Comparison of ENCODE assay signal across 13 cellular contexts in the genomic region with DNA sequence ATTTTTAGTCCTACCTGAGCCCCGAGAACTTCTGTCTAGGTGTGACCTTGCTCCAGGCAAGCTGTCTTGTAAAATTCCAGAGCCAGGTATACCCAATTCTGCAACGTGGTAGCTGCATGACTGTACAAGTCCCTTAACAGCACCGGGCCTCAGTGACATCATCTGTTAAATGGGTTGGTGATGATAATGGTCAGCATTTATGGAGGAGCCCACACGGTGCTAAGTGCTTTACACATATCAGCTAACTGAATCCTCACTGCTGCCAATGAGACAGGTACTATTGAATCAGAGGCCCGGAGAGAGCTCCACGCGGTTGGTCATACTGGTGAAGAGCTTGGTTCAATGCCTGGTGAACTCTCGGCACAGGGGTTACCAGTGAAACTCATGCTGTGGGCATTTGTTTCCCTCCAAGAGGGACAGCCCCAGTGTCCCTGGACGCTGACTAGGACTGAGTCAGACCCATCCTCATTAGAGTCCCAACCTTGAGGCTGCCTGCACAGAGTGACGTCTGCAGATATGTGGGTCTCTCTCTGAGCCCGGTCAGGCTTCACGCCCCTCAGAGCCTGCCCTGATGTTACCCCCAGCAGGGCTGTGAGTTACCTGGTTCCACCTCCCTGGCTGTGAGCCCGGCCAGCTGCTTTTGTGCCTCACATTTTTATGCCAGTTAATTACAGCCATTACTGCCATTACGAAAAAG. TPM values are rescaled to one million over a fixed set of nuclear protein-coding genes. Genes with fewer than 3 reads are reported as not detected.
DNase-seq lines count a peak whose midpoint lies in the region; ATAC-seq and TF ChIP-seq lines count a peak whose summit lies in the region.
"Had no signal": no experiment of that assay in that cellular context is flagged by ENCODE, and none has a peak within 500 bp of the region (broad histone marks: within the 10 kb centered on the region; RNA-seq: fewer than 3 reads in every experiment).

No MANE protein-coding gene starts in this region.

- peak overlapping the region; percentile 98 for H3K4ac ChIP-seq in IMR-90 (ENCODE audit: low read depth, low read length)

- peak overlapping the region; percentile 95 for H3K14ac ChIP-seq in IMR-90 (replicated peaks; ENCODE audit: low read depth, low read length)

- H3K36me3 ChIP-seq in IMR-90 (ENCODE audit: control insufficient read depth, insufficient read depth, low read length), result no peaks in the 10 kb centered on the region
- H3K36me3 ChIP-seq: BLaER1 had no signal

- no peaks in the 10 kb centered on the region for H3K79me1 ChIP-seq in IMR-90 (ENCODE audit: low read depth in 1 of 2, low read length in 2 of 2)

- H4K91ac ChIP-seq in IMR-90 (ENCODE audit: insufficient read depth, low read depth, low read length), result peak overlapping the region; percentile 99

- no peaks in the 10 kb centered on the region for H4K20me1 ChIP-seq in IMR-90 (ENCODE audit: insufficient read depth, low read length)
- H4K20me1 ChIP-seq: BLaER1 had no signal

- H3K27me3 Mint-ChIP-seq in activated T-helper 17 cell treated with anti-CD3 and anti-CD28 coated beads, Interleukin-2, amount 50 U/mL, for 72 hours, result peaks cover 18% of the 10 kb centered on the region
- peaks cover 25% of the 10 kb centered on the region for H3K27me3 Mint-ChIP-seq in T-helper 17 cell

- H3K4me2 ChIP-seq in IMR-90 (ENCODE audit: low read depth, low read length), result peak overlapping the region; percentile 64
- H3K4me2 ChIP-seq: BLaER1 had no signal

- peak; percentile 90 for DNase-seq in AG08395 (ENCODE audit: low spot score)
- peak; percentile 88 for DNase-seq in IMR-90
- peak; percentile 87 for DNase-seq in hepatic stellate cell (ENCODE audit: low spot score)
- DNase-seq in T-helper 17 cell, result no peak
- DNase-seq: activated CD8-positive, alpha-beta T cell treated with anti-CD3 and anti-CD28 coated beads for 36 hours; NCI-H1436 treated with DMSO at 0.1 percent for 48 hours had no signal

- CTCF ChIA-PET in IMR-90 (lab: Yijun Ruan, JAX), result interaction anchor here (0.5 to 2.7 kb wide), 4 partner anchors 9 to 42 kb away, joined by 3 to 10 read pairs (median 3); no protein-coding TSS in a partner anchor

- TF ChIP-seq CTCF in IMR-90 (conservative IDR thresholded peaks at IDR 0.05; ENCODE audit: low read depth, low read length), result no peak

- peak overlapping the region; percentile 50 for H3K9ac ChIP-seq in IMR-90 (ENCODE audit: low read depth, low read length)
- H3K9ac ChIP-seq: BLaER1 had no signal

- peaks cover 23% of the 10 kb centered on the region for H3K4me1 ChIP-seq in IMR-90 (ENCODE audit: control insufficient read depth, insufficient read depth, low read length)
- H3K4me1 ChIP-seq: BLaER1 had no signal

- no TSS peak for BruUV-seq in IMR-90 (replicated peaks; lab: Mats Ljungman, UMichigan)

- ATAC-seq in IMR-90 (ENCODE audit: low read depth) (peak; percentile 68), HG02759 (IDR thresholded peaks at IDR 0.05; ENCODE audit: unreplicated experiment) (no peak), GM18873 (IDR thresholded peaks at IDR 0.05; ENCODE audit: low FRiP score, unreplicated experiment) (no peak), T-helper 17 cell (no peak), HG03280 (IDR thresholded peaks at IDR 0.05; ENCODE audit: unreplicated experiment) (no peak)
- ATAC-seq in activated T-helper 17 cell treated with anti-CD3 and anti-CD28 coated beads, Interleukin-2, amount 50 U/mL, for 72 hours (replicated peaks), result peak; percentile 21
- ATAC-seq: activated CD8-positive, alpha-beta T cell treated with anti-CD3 and anti-CD28 coated beads for 36 hours; stimulated activated memory B cell treated with anti-CD40 and anti-IgM and Interleukin-4, amounts not matched to agents 10 μg/mL and 1 μg/mL and 100 μg/mL, for 72 hours had no signal

- POLR2A ChIA-PET in IMR-90 (lab: Charles Lee; ENCODE audit: unreplicated experiment), result no interaction called here

- peak overlapping the region; percentile 98 for H2BK20ac ChIP-seq in IMR-90 (ENCODE audit: low read depth, low read length)

- peaks cover 17% of the 10 kb centered on the region for H3K9me1 ChIP-seq in IMR-90 (ENCODE audit: insufficient read depth, low read length)

- no peak overlapping the region for H3K27ac Mint-ChIP-seq in activated T-helper 17 cell treated with anti-CD3 and anti-CD28 coated beads, Interleukin-2, amount 50 U/mL, for 72 hours
- no peak overlapping the region for H3K27ac Mint-ChIP-seq in T-helper 17 cell
- H3K27ac Mint-ChIP-seq: activated CD8-positive, alpha-beta T cell treated with anti-CD3 and anti-CD28 coated beads for 36 hours; mesothelial cell of epicardium; stimulated activated memory B cell treated with anti-CD40 and anti-IgM and Interleukin-4, amounts not matched to agents 10 μg/mL and 1 μg/mL and 100 μg/mL, for 72 hours had no signal

- H3K18ac ChIP-seq in IMR-90 (ENCODE audit: low read depth, low read length), result peak overlapping the region; percentile 96

- no peak for TF ChIP-seq POLR2A in IMR-90 (IDR thresholded peaks at IDR 0.05; ENCODE audit: low read depth, low read length)

- no peak; the same call in 1 of the 2 replicates for TF ChIP-seq RAD21 in IMR-90 (IDR thresholded peaks at IDR 0.05; ENCODE audit: low read length)

- H3K27ac ChIP-seq in IMR-90 (ENCODE audit: insufficient read depth, low read length), result peak overlapping the region; percentile 98
- H3K27ac ChIP-seq: BLaER1 had no signal

- peak overlapping the region; percentile 83 for H2AFZ ChIP-seq in IMR-90 (replicated peaks; ENCODE audit: low read length, poor library complexity)

- H2AK5ac ChIP-seq in IMR-90 (ENCODE audit: low read depth, low read length), result peak overlapping the region; percentile 96

- H2BK120ac ChIP-seq in IMR-90 (ENCODE audit: low read depth, low read length), result peak overlapping the region; percentile 99

- H4K5ac ChIP-seq in IMR-90 (ENCODE audit: low read depth, low read length), result peak overlapping the region; percentile 97

- intact Hi-C loops in IMR-90 (cut with micrococcal nuclease), result loop anchor here (1.0 kb wide), 2 partner anchors 40 to 65 kb away; no protein-coding TSS in a partner anchor

- H4K8ac ChIP-seq in IMR-90 (ENCODE audit: low read depth in 2 of 2, low read length in 2 of 2), result peak overlapping the region; percentile 85 to 95

- H3K9me3 ChIP-seq in IMR-90 (ENCODE audit: control insufficient read depth, insufficient read depth, low read length), result no peaks in the 10 kb centered on the region
- H3K9me3 ChIP-seq in T-helper 17 cell (ENCODE audit: control insufficient read depth, low read length, poor library complexity, severe bottlenecking), result no peaks in the 10 kb centered on the region
- H3K9me3 ChIP-seq: BLaER1 had no signal

- H3K23ac ChIP-seq in IMR-90 (ENCODE audit: low read depth, low read length), result peak overlapping the region; percentile 90

- WGBS in IMR-90 (ENCODE audit: extremely low coverage in 2 of 2, insufficient read length in 1 of 2), 2 experiments, result 0% methylated on average over 5 of the region's 14 CpGs; no CpG with 5 or more reads in 1 of the 2 experiments

- no peaks in the 10 kb centered on the region for H3K36me3 Mint-ChIP-seq in activated T-helper 17 cell treated with anti-CD3 and anti-CD28 coated beads, Interleukin-2, amount 50 U/mL, for 72 hours (ENCODE audit: low read depth)
- H3K36me3 Mint-ChIP-seq in T-helper 17 cell (ENCODE audit: low read depth), result peaks cover 3% of the 10 kb centered on the region
- H3K36me3 Mint-ChIP-seq: mesothelial cell of epicardium; stimulated activated memory B cell treated with anti-CD40 and anti-IgM and Interleukin-4, amounts not matched to agents 10 μg/mL and 1 μg/mL and 100 μg/mL, for 72 hours had no signal

- in situ Hi-C loops in IMR-90 (cut with MboI; ENCODE audit: low sequenced_read_pairs), result no loop called here

- peak overlapping the region; percentile 86 for H2AK9ac ChIP-seq in IMR-90 (replicated peaks; ENCODE audit: low read depth, low read length, poor library complexity)

- H3K4me1 Mint-ChIP-seq in activated T-helper 17 cell treated with anti-CD3 and anti-CD28 coated beads, Interleukin-2, amount 50 U/mL, for 72 hours, result no peaks in the 10 kb centered on the region
- H3K4me1 Mint-ChIP-seq in T-helper 17 cell, result no peaks in the 10 kb centered on the region
- H3K4me1 Mint-ChIP-seq: stimulated activated memory B cell treated with anti-CD40 and anti-IgM and Interleukin-4, amounts not matched to agents 10 μg/mL and 1 μg/mL and 100 μg/mL, for 72 hours had no signal

- H3K4me3 ChIP-seq in IMR-90 (ENCODE audit: insufficient read depth, low read depth, low read length), result no peak overlapping the region
- H3K4me3 ChIP-seq: BLaER1 had no signal

- H2BK5ac ChIP-seq in IMR-90 (ENCODE audit: low read depth, low read length, poor library complexity, severe bottlenecking), result peak overlapping the region; percentile 100

- H3K4me3 Mint-ChIP-seq in activated T-helper 17 cell treated with anti-CD3 and anti-CD28 coated beads, Interleukin-2, amount 50 U/mL, for 72 hours, result no peak overlapping the region
- no peak overlapping the region for H3K4me3 Mint-ChIP-seq in T-helper 17 cell
- H3K4me3 Mint-ChIP-seq: activated CD8-positive, alpha-beta T cell treated with anti-CD3 and anti-CD28 coated beads for 36 hours; mesothelial cell of epicardium; stimulated activated memory B cell treated with anti-CD40 and anti-IgM and Interleukin-4, amounts not matched to agents 10 μg/mL and 1 μg/mL and 100 μg/mL, for 72 hours had no signal

- H2BK15ac ChIP-seq in IMR-90 (ENCODE audit: low read depth, low read length), result peak overlapping the region; percentile 90

- peak overlapping the region; percentile 95 for H3K56ac ChIP-seq in IMR-90 (ENCODE audit: extremely low read depth, insufficient read depth, low read length)

- no peaks in the 10 kb centered on the region for H3K9me3 Mint-ChIP-seq in activated T-helper 17 cell treated with anti-CD3 and anti-CD28 coated beads, Interleukin-2, amount 50 U/mL, for 72 hours
- H3K9me3 Mint-ChIP-seq: activated CD8-positive, alpha-beta T cell treated with anti-CD3 and anti-CD28 coated beads for 36 hours; mesothelial cell of epicardium had no signal

- dilution Hi-C loops in IMR-90 (cut with HindIII; ENCODE audit: low sequenced_read_pairs, unreplicated experiment), result no loop called here

- H3K27me3 ChIP-seq in IMR-90 (ENCODE audit: control insufficient read depth, insufficient read depth, low read length), result no peaks in the 10 kb centered on the region; the same call in 1 of the 2 replicates
- H3K27me3 ChIP-seq: BLaER1 had no signal

RNA-seq across cellular contexts. Expression of a gene that starts 37.0 kb away (rescaled TPM):
- total RNA-seq in IMR-90 (2012; rRNA removed), result not detected in 2 replicates
- 0.13 and 0.17 TPM in 2 replicates for polyA plus RNA-seq in IMR-90 (2012; rRNA removed)
- 0.04 TPM in 1 of 2 replicates, not detected in the other for polyA plus RNA-seq in IMR-90 (2012; cell fraction: cytosol; rRNA removed)
- 0.14 and 0.21 TPM in 2 replicates for polyA plus RNA-seq in IMR-90 (2012; cell fraction: nucleus; rRNA removed; ENCODE audit: low replicate concordance)
- total RNA-seq in activated T-helper 17 cell treated with anti-CD3 and anti-CD28 coated beads, Interleukin-2, amount 50 U/mL, for 72 hours, result not detected
- total RNA-seq in T-helper 17 cell, result not detected
- total RNA-seq: activated CD8-positive, alpha-beta T cell treated with anti-CD3 and anti-CD28 coated beads for 36 hours; mesothelial cell of epicardium had no signal

RNA-seq across cellular contexts. Expression of a gene that starts 48.7 kb away (rescaled TPM):
- total RNA-seq in IMR-90 (2012; rRNA removed) (not detected in 2 replicates), T-helper 17 cell (under 1 TPM; 0.23 to 0.57 TPM)
- polyA plus RNA-seq in IMR-90 (2012; rRNA removed), result not detected in 2 replicates
- polyA plus RNA-seq in IMR-90 (2012; cell fraction: cytosol; rRNA removed), result not detected in 2 replicates
- not detected in 2 replicates for polyA plus RNA-seq in IMR-90 (2012; cell fraction: nucleus; rRNA removed; ENCODE audit: low replicate concordance)
- under 1 TPM; 0.13 to 0.26 TPM for total RNA-seq in activated T-helper 17 cell treated with anti-CD3 and anti-CD28 coated beads, Interleukin-2, amount 50 U/mL, for 72 hours
- total RNA-seq: activated CD8-positive, alpha-beta T cell treated with anti-CD3 and anti-CD28 coated beads for 36 hours had no signal

Comparison
In these comparisons a context has a peak if more than half of its experiments do, and no peak if none do; other contexts are left out.
1. DNase-seq: peak in AG08395 (single experiment), IMR-90 (single experiment) and hepatic stellate cell (single experiment); none in T-helper 17 cell (0 of 3).
2. ATAC-seq: peak in IMR-90 (single experiment) and activated T-helper 17 cell treated with anti-CD3 and anti-CD28 coated beads, Interleukin-2, amount 50 U/mL, for 72 hours (single experiment); none in HG02759 (single experiment), GM18873 (single experiment), T-helper 17 cell (single experiment) and HG03280 (single experiment).